Comparison of ENCODE assay signal across 8 cellular contexts in genomic region chr18:76491801-76492668, GRCh38. TPM values are rescaled to one million over a fixed set of nuclear protein-coding genes. Genes with fewer than 3 reads are reported as not detected.
A peak's percentile ranks its signal among the peaks of the same experiment; 100 is the strongest.
DNase-seq lines count a peak whose midpoint lies in the region; ATAC-seq, FAIRE-seq and TF ChIP-seq lines count a peak whose summit lies in the region.

No MANE protein-coding gene starts in this region.

- TF ChIP-seq POLR2A in breast epithelium (IDR thresholded peaks at IDR 0.05): no peak

- H3K9me2 ChIP-seq in DOHH2 (replicated peaks; ENCODE audit: control insufficient read depth, low read length): no peaks in the 10 kb centered on the region

- H4K20me1 ChIP-seq in DOHH2 (ENCODE audit: control insufficient read depth, insufficient read depth, low read depth, low read length) (peaks cover 15% of the 10 kb centered on the region), keratinocyte (ENCODE audit: control insufficient read depth, extremely low read depth, insufficient read depth, low read length) (peaks cover 7% of the 10 kb centered on the region)

- dilution Hi-C loops in keratinocyte (cut with MboI; ENCODE audit: extremely low pct_ligation_motif_present, low sequenced_read_pairs): no loop called here

- intact Hi-C loops in breast epithelium (cut with DNase I; ENCODE audit: low total_unique reads): no loop called here

- H3K9me3 ChIP-seq in DOHH2 (ENCODE audit: control insufficient read depth, insufficient read depth, low read length): no peaks in the 10 kb centered on the region
- no peaks in the 10 kb centered on the region for H3K9me3 ChIP-seq in breast epithelium
- H3K9me3 ChIP-seq in keratinocyte (ENCODE audit: control insufficient read depth, low read depth, low read length): no peaks in the 10 kb centered on the region

- peak; percentile 44 for DNase-seq in RWPE1 (ENCODE audit: low spot score)
- no peak for DNase-seq in breast epithelium (ENCODE audit: low spot score in 2 of 2)
- no peak for DNase-seq in keratinocyte (ENCODE audit: low read depth, low spot score)
- DNase-seq in stimulated activated CD4-positive, alpha-beta T cell treated with anti-CD3 and anti-CD28 coated beads, Interleukin-12 subunit alpha, Interleukin-12 subunit beta, amount 100 ng/mL, for 4 hours: peak; percentile 38
- DNase-seq in cerebellar nuclear complex (lab: John Stamatoyannopoulos, UW): no peak

- H2AFZ ChIP-seq in keratinocyte (ENCODE audit: control insufficient read depth, low read length): peak overlapping the region; percentile 9

- CTCF ChIA-PET in RWPE1 (lab: Yijun Ruan, JAX): no interaction called here

- H3K36me3 ChIP-seq in DOHH2 (ENCODE audit: control insufficient read depth, low read length) (no peaks in the 10 kb centered on the region), breast epithelium (no peaks in the 10 kb centered on the region), keratinocyte (ENCODE audit: control insufficient read depth in 2 of 2, extremely low read depth in 1 of 2, insufficient read depth in 2 of 2, low read length in 2 of 2) (peaks cover 0 to 2% of the 10 kb centered on the region in 2 experiments)

- H3F3A ChIP-seq in DOHH2 (ENCODE audit: control insufficient read depth, insufficient read depth): peaks cover 19% of the 10 kb centered on the region

- TF ChIP-seq CTCF in DOHH2 (IDR thresholded peaks at IDR 0.05; ENCODE audit: low read depth, low read length, poor library complexity, severe bottlenecking): no peak
- no peak for TF ChIP-seq CTCF in RWPE1 (conservative IDR thresholded peaks at IDR 0.05; ENCODE audit: low read depth)
- no peak for TF ChIP-seq CTCF in breast epithelium (IDR thresholded peaks at IDR 0.05)
- no peak for TF ChIP-seq CTCF in keratinocyte (optimal IDR thresholded peaks at IDR 0.05 in 1 of 3, IDR thresholded peaks at IDR 0.05 in 1 of 3, conservative IDR thresholded peaks at IDR 0.05 in 1 of 3; ENCODE audit: extremely low read depth in 1 of 3, insufficient read depth in 2 of 3, low read length in 3 of 3)

- H3K9me1 ChIP-seq in keratinocyte (ENCODE audit: control insufficient read depth, extremely low read depth, insufficient read depth, low read length): no peaks in the 10 kb centered on the region

- peak; percentile 0 for ATAC-seq in HG02763 (IDR thresholded peaks at IDR 0.05; ENCODE audit: unreplicated experiment)
- no peak for ATAC-seq in GM21447 (IDR thresholded peaks at IDR 0.05; ENCODE audit: unreplicated experiment)

- peak overlapping the region; percentile 97 for H3K27ac ChIP-seq in DOHH2 (ENCODE audit: low read depth, low read length)
- peak overlapping the region; percentile 93 for H3K27ac ChIP-seq in RWPE1
- H3K27ac ChIP-seq in breast epithelium: peak overlapping the region; percentile 93 to 97
- peak overlapping the region; percentile 80 for H3K27ac ChIP-seq in keratinocyte (ENCODE audit: control insufficient read depth, insufficient read depth, low read length)

- peak; percentile 67 for FAIRE-seq in keratinocyte (lab: Jason Lieb, UNC)

- H3K27me3 ChIP-seq in DOHH2 (ENCODE audit: control insufficient read depth, low read length) (no peaks in the 10 kb centered on the region), breast epithelium (no peaks in the 10 kb centered on the region), keratinocyte (ENCODE audit: control insufficient read depth, extremely low read depth, insufficient read depth, low read length) (no peaks in the 10 kb centered on the region)

- peak overlapping the region; percentile 85 for H3K9ac ChIP-seq in keratinocyte (ENCODE audit: control insufficient read depth, extremely low read depth, insufficient read depth, low read length)

- H3K79me2 ChIP-seq in DOHH2 (ENCODE audit: control insufficient read depth, low read length) (peaks cover 72% of the 10 kb centered on the region), keratinocyte (ENCODE audit: control insufficient read depth, insufficient read depth, low read length) (peaks cover 47% of the 10 kb centered on the region)

- H3K4me2 ChIP-seq in DOHH2 (ENCODE audit: low read length): peak overlapping the region; percentile 96
- peak overlapping the region; percentile 73 for H3K4me2 ChIP-seq in keratinocyte (ENCODE audit: control insufficient read depth, extremely low read depth, insufficient read depth, low read depth, low read length)

- H3K4me3 ChIP-seq in DOHH2 (ENCODE audit: low read length) (peak overlapping the region; percentile 86), breast epithelium (peak overlapping the region; percentile 72 to 99 (median 78)), keratinocyte (ENCODE audit: control insufficient read depth in 2 of 3, extremely low read depth in 1 of 3, insufficient read depth in 2 of 3, low read depth in 1 of 3, low read length in 3 of 3) (peak overlapping the region; percentile 73 to 92 (median 78))

- POLR2A ChIA-PET in RWPE1 (lab: Yijun Ruan, JAX; ENCODE audit: low non-redundant PET): no interaction called here

- H3K4me1 ChIP-seq in DOHH2 (ENCODE audit: control insufficient read depth, low read length) (peaks cover 46% of the 10 kb centered on the region), breast epithelium (no peaks in the 10 kb centered on the region), keratinocyte (ENCODE audit: control insufficient read depth, extremely low read depth, insufficient read depth, low read length) (peaks cover 32% of the 10 kb centered on the region)

RNA-seq across cellular contexts. Expression of gene ZNF516, which starts 3.0 kb away (rescaled TPM):
- 10 to 100 TPM; 12.0 to 33.4 (median 24.0) TPM for total RNA-seq in breast epithelium
- 7.4 to 9.3 TPM (median 9.2 TPM) in 3 replicates for polyA plus RNA-seq in keratinocyte
- polyA plus RNA-seq in keratinocyte (2011; ENCODE audit: low read depth): 5.9 TPM
- 5.2 and 5.6 TPM in 2 replicates for polyA plus RNA-seq in keratinocyte (2011; cell fraction: cytosol; rRNA removed)
- polyA plus RNA-seq in keratinocyte (2011; cell fraction: nucleus; rRNA removed): 27.0 and 30.5 TPM in 2 replicates
- polyA plus RNA-seq in keratinocyte (2012; ENCODE audit: low replicate concordance): 14.0 and 14.2 TPM in 2 replicates
- polyA minus RNA-seq in keratinocyte: 11.8 to 25.9 TPM (median 20.6 TPM) in 3 replicates
- 16.7 TPM for polyA minus RNA-seq in keratinocyte (2011; cell fraction: cytosol; rRNA and poly(A)+ RNA removed)
- polyA minus RNA-seq in keratinocyte (2011; cell fraction: nucleus; rRNA and poly(A)+ RNA removed): 30.6 and 40.4 TPM in 2 replicates

Comparison
In these comparisons a context has a peak if more than half of its experiments do, and no peak if none do; other contexts are left out.
1. DNase-seq: peak in RWPE1 (single experiment) and stimulated activated CD4-positive, alpha-beta T cell treated with anti-CD3 and anti-CD28 coated beads, Interleukin-12 subunit alpha, Interleukin-12 subunit beta, amount 100 ng/mL, for 4 hours (single experiment); none in breast epithelium (0 of 2), keratinocyte (single experiment) and cerebellar nuclear complex (0 of 2).
2. Peak in every context shown above with its lines, with median percentiles within 50 percentile points of each other: H3K27ac ChIP-seq and H3K4me3 ChIP-seq.